ENCODE assay signal across 1 cellular context in the genomic region with DNA sequence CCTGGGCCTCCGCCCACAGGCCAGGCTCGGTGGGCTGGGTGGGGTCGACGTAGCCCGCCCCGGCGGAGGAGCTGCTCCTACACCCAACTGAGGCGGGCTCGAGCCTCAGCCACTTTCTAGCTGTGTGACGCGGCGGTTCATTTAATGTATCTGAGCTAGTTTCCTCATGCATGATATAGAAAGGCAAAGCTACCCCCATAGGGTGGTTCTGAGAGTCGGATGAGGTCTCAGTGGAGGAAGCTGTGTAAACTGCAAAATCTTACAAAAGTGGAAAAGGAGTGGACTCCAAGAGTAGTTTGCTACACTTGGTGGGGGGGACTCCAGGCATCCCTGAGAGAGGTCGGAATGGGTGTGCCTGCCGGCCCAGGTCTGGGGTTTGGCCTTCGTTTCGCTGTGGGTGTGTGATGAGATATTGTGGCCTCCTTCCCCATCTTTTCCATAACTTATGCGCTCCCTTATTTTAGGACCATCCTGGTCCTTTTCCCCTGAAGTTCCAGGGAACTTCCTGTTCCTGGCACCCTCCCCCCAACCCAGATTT.
TF ChIP-seq lines count a peak whose summit lies in the region.

No MANE protein-coding gene starts in this region.

TF ChIP-seq in HEK293, 187 proteins besides CTCF, POLR2A, EP300 and RAD21 (continued from another document and continues in another):
- TF ChIP-seq, protein P1, sequence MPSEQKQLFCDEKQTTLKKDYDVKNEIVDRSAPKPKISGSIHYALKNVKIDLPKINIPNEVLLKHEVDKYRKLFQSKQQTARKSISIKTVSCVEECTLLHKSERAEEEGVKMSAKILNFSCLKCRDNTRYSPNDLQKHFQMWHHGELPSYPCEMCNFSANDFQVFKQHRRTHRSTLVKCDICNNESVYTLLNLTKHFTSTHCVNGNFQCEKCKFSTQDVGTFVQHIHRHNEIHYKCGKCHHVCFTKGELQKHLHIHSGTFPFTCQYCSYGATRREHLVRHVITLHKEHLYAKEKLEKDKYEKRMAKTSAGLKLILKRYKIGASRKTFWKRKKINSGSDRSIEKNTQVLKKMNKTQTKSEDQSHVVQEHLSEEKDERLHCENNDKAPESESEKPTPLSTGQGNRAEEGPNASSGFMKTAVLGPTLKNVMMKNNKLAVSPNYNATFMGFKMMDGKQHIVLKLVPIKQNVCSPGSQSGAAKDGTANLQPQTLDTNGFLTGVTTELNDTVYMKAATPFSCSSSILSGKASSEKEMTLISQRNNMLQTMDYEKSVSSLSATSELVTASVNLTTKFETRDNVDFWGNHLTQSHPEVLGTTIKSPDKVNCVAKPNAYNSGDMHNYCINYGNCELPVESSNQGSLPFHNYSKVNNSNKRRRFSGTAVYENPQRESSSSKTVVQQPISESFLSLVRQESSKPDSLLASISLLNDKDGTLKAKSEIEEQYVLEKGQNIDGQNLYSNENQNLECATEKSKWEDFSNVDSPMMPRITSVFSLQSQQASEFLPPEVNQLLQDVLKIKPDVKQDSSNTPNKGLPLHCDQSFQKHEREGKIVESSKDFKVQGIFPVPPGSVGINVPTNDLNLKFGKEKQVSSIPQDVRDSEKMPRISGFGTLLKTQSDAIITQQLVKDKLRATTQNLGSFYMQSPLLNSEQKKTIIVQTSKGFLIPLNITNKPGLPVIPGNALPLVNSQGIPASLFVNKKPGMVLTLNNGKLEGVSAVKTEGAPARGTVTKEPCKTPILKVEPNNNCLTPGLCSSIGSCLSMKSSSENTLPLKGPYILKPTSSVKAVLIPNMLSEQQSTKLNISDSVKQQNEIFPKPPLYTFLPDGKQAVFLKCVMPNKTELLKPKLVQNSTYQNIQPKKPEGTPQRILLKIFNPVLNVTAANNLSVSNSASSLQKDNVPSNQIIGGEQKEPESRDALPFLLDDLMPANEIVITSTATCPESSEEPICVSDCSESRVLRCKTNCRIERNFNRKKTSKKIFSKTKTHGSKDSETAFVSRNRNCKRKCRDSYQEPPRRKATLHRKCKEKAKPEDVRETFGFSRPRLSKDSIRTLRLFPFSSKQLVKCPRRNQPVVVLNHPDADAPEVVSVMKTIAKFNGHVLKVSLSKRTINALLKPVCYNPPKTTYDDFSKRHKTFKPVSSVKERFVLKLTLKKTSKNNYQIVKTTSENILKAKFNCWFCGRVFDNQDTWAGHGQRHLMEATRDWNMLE (tag by site-specific recombination; conservative IDR thresholded peaks at IDR 0.05; ENCODE audit: low read depth) = no peak
- TF ChIP-seq ZNF341 (tag by site-specific recombination; IDR thresholded peaks at IDR 0.05; ENCODE audit: low read depth) = no peak; the same call in 1 of the 2 replicates
- TF ChIP-seq ZNF433 (tag by site-specific recombination; IDR thresholded peaks at IDR 0.05; ENCODE audit: low read depth) = no peak
- no peak for TF ChIP-seq ZNF555 (tag by site-specific recombination; conservative IDR thresholded peaks at IDR 0.05)
- no peak for TF ChIP-seq ZNF292 (tag by site-specific recombination; IDR thresholded peaks at IDR 0.05; ENCODE audit: borderline replicate concordance, low read depth)
- TF ChIP-seq, protein P2, sequence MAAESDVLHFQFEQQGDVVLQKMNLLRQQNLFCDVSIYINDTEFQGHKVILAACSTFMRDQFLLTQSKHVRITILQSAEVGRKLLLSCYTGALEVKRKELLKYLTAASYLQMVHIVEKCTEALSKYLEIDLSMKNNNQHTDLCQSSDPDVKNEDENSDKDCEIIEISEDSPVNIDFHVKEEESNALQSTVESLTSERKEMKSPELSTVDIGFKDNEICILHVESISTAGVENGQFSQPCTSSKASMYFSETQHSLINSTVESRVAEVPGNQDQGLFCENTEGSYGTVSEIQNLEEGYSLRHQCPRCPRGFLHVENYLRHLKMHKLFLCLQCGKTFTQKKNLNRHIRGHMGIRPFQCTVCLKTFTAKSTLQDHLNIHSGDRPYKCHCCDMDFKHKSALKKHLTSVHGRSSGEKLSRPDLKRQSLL (tag by site-specific recombination; IDR thresholded peaks at IDR 0.05) = no peak
- TF ChIP-seq, protein P3, sequence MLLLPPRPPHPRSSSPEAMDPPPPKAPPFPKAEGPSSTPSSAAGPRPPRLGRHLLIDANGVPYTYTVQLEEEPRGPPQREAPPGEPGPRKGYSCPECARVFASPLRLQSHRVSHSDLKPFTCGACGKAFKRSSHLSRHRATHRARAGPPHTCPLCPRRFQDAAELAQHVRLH (tag by site-specific recombination; IDR thresholded peaks at IDR 0.05) = no peak
- TF ChIP-seq GLI2 (tag by site-specific recombination; IDR thresholded peaks at IDR 0.05; ENCODE audit: borderline replicate concordance, low read depth) = no peak
- TF ChIP-seq, protein P4, sequence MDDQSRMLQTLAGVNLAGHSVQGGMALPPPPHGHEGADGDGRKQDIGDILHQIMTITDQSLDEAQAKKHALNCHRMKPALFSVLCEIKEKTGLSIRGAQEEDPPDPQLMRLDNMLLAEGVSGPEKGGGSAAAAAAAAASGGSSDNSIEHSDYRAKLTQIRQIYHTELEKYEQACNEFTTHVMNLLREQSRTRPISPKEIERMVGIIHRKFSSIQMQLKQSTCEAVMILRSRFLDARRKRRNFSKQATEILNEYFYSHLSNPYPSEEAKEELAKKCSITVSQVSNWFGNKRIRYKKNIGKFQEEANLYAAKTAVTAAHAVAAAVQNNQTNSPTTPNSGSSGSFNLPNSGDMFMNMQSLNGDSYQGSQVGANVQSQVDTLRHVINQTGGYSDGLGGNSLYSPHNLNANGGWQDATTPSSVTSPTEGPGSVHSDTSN (CRISPR knock-in tag; IDR thresholded peaks at IDR 0.05) = no peak
- no peak for TF ChIP-seq ZNF549 (tag by site-specific recombination; IDR thresholded peaks at IDR 0.05)
- no peak for TF ChIP-seq ZNF791 (tag by site-specific recombination; IDR thresholded peaks at IDR 0.05)
- TF ChIP-seq KLF9 (tag by site-specific recombination; IDR thresholded peaks at IDR 0.05; ENCODE audit: low read depth) = peak; percentile 18
- TF ChIP-seq ZNF274 (IDR thresholded peaks at IDR 0.05; ENCODE audit: low read length) = no peak
- no peak for TF ChIP-seq ZNF274 (tag by site-specific recombination; IDR thresholded peaks at IDR 0.05; ENCODE audit: borderline replicate concordance)
- TF ChIP-seq BCL11A (tag by site-specific recombination; IDR thresholded peaks at IDR 0.05; ENCODE audit: low read depth) = no peak
- no peak for TF ChIP-seq RBAK (tag by site-specific recombination; IDR thresholded peaks at IDR 0.05)
- TF ChIP-seq ZNF239 (tag by site-specific recombination; IDR thresholded peaks at IDR 0.05) = no peak
- no peak for TF ChIP-seq ZNF350 (tag by site-specific recombination; IDR thresholded peaks at IDR 0.05)
- no peak for TF ChIP-seq FEZF1 (tag by site-specific recombination; IDR thresholded peaks at IDR 0.05)
- TF ChIP-seq SP7 (tag by site-specific recombination; IDR thresholded peaks at IDR 0.05) = no peak
- TF ChIP-seq ZNF529 (tag by site-specific recombination; IDR thresholded peaks at IDR 0.05; ENCODE audit: insufficient replicate concordance) = no peak
- TF ChIP-seq ZNF560 (tag by site-specific recombination; IDR thresholded peaks at IDR 0.05; ENCODE audit: borderline replicate concordance) = no peak
- TF ChIP-seq KLF1 (tag by site-specific recombination; IDR thresholded peaks at IDR 0.05) = peak; percentile 73; the same call in 1 of the 2 replicates
- no peak for TF ChIP-seq ZNF837 (tag by site-specific recombination; IDR thresholded peaks at IDR 0.05)
- no peak for TF ChIP-seq ZNF670 (tag by site-specific recombination; IDR thresholded peaks at IDR 0.05; ENCODE audit: low read depth)
- no peak for TF ChIP-seq ZNF146 (tag by site-specific recombination; IDR thresholded peaks at IDR 0.05)
- no peak for TF ChIP-seq ZBTB8A (tag by site-specific recombination; IDR thresholded peaks at IDR 0.05)
- TF ChIP-seq, protein P5, sequence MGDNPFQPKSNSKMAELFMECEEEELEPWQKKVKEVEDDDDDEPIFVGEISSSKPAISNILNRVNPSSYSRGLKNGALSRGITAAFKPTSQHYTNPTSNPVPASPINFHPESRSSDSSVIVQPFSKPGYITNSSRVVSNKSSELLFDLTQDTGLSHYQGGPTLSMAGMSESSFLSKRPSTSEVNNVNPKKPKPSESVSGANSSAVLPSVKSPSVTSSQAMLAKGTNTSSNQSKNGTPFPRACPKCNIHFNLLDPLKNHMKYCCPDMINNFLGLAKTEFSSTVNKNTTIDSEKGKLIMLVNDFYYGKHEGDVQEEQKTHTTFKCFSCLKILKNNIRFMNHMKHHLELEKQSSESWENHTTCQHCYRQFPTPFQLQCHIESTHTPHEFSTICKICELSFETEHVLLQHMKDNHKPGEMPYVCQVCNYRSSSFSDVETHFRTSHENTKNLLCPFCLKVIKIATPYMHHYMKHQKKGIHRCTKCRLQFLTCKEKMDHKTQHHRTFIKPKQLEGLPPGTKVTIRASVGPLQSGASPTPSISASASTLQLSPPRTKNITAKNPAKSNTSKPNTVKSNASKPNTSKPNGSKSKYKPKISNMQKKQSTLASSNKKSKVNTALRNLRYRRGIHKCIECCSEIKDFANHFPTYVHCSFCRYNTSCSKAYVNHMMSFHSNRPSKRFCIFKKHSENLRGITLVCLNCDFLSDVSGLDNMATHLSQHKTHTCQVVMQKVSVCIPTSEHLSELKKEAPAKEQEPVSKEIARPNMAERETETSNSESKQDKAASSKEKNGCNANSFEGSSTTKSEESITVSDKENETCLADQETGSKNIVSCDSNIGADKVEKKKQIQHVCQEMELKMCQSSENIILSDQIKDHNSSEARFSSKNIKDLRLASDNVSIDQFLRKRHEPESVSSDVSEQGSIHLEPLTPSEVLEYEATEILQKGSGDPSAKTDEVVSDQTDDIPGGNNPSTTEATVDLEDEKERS (tag by site-specific recombination; IDR thresholded peaks at IDR 0.05) = no peak
- no peak for TF ChIP-seq ZBTB21 (tag by site-specific recombination; IDR thresholded peaks at IDR 0.05)
- peak; percentile 3; the same call in 1 of the 2 replicates for TF ChIP-seq ZBTB20 (tag by site-specific recombination; IDR thresholded peaks at IDR 0.05)
- TF ChIP-seq ZNF544 (tag by site-specific recombination; IDR thresholded peaks at IDR 0.05) = no peak
- no peak for TF ChIP-seq ZSCAN30 (tag by site-specific recombination; IDR thresholded peaks at IDR 0.05)
- TF ChIP-seq ZNF19 (tag by site-specific recombination; IDR thresholded peaks at IDR 0.05; ENCODE audit: low read depth) = no peak
- TF ChIP-seq ZFHX2 (tag by site-specific recombination; conservative IDR thresholded peaks at IDR 0.05) = 0 out of 2 replicates have a peak, but pooled peaks have one; percentile 42
- TF ChIP-seq ZNF302 (tag by site-specific recombination; IDR thresholded peaks at IDR 0.05; ENCODE audit: low read depth) = no peak
- no peak for TF ChIP-seq ZNF24 (tag by site-specific recombination; IDR thresholded peaks at IDR 0.05)
- no peak for TF ChIP-seq ZNF426 (tag by site-specific recombination; IDR thresholded peaks at IDR 0.05)
- TF ChIP-seq ZNF174 (tag by site-specific recombination; IDR thresholded peaks at IDR 0.05) = no peak
- TF ChIP-seq ZNF626 (tag by site-specific recombination; IDR thresholded peaks at IDR 0.05) = no peak
- TF ChIP-seq IKZF3 (tag by site-specific recombination; IDR thresholded peaks at IDR 0.05) = no peak
- no peak for TF ChIP-seq ZNF600 (tag by site-specific recombination; IDR thresholded peaks at IDR 0.05)
- TF ChIP-seq ZNF2 (tag by site-specific recombination; IDR thresholded peaks at IDR 0.05) = no peak
- TF ChIP-seq ZBTB48 (tag by site-specific recombination; IDR thresholded peaks at IDR 0.05) = no peak
- TF ChIP-seq, protein P6, sequence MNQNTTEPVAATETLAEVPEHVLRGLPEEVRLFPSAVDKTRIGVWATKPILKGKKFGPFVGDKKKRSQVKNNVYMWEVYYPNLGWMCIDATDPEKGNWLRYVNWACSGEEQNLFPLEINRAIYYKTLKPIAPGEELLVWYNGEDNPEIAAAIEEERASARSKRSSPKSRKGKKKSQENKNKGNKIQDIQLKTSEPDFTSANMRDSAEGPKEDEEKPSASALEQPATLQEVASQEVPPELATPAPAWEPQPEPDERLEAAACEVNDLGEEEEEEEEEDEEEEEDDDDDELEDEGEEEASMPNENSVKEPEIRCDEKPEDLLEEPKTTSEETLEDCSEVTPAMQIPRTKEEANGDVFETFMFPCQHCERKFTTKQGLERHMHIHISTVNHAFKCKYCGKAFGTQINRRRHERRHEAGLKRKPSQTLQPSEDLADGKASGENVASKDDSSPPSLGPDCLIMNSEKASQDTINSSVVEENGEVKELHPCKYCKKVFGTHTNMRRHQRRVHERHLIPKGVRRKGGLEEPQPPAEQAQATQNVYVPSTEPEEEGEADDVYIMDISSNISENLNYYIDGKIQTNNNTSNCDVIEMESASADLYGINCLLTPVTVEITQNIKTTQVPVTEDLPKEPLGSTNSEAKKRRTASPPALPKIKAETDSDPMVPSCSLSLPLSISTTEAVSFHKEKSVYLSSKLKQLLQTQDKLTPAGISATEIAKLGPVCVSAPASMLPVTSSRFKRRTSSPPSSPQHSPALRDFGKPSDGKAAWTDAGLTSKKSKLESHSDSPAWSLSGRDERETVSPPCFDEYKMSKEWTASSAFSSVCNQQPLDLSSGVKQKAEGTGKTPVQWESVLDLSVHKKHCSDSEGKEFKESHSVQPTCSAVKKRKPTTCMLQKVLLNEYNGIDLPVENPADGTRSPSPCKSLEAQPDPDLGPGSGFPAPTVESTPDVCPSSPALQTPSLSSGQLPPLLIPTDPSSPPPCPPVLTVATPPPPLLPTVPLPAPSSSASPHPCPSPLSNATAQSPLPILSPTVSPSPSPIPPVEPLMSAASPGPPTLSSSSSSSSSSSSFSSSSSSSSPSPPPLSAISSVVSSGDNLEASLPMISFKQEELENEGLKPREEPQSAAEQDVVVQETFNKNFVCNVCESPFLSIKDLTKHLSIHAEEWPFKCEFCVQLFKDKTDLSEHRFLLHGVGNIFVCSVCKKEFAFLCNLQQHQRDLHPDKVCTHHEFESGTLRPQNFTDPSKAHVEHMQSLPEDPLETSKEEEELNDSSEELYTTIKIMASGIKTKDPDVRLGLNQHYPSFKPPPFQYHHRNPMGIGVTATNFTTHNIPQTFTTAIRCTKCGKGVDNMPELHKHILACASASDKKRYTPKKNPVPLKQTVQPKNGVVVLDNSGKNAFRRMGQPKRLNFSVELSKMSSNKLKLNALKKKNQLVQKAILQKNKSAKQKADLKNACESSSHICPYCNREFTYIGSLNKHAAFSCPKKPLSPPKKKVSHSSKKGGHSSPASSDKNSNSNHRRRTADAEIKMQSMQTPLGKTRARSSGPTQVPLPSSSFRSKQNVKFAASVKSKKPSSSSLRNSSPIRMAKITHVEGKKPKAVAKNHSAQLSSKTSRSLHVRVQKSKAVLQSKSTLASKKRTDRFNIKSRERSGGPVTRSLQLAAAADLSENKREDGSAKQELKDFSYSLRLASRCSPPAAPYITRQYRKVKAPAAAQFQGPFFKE (tag by site-specific recombination; IDR thresholded peaks at IDR 0.05; ENCODE audit: borderline replicate concordance) = no peak
- TF ChIP-seq, protein P7, sequence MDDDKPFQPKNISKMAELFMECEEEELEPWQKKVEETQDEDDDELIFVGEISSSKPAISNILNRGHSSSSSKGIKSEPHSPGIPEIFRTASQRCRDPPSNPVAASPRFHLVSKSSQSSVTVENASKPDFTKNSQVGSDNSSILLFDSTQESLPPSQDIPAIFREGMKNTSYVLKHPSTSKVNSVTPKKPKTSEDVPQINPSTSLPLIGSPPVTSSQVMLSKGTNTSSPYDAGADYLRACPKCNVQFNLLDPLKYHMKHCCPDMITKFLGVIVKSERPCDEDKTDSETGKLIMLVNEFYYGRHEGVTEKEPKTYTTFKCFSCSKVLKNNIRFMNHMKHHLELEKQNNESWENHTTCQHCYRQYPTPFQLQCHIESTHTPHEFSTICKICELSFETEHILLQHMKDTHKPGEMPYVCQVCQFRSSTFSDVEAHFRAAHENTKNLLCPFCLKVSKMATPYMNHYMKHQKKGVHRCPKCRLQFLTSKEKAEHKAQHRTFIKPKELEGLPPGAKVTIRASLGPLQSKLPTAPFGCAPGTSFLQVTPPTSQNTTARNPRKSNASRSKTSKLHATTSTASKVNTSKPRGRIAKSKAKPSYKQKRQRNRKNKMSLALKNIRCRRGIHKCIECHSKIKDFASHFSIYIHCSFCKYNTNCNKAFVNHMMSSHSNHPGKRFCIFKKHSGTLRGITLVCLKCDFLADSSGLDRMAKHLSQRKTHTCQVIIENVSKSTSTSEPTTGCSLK (tag by site-specific recombination; IDR thresholded peaks at IDR 0.05) = no peak
